Comparison of ENCODE assay signal across 24 cellular contexts in the genomic region with DNA sequence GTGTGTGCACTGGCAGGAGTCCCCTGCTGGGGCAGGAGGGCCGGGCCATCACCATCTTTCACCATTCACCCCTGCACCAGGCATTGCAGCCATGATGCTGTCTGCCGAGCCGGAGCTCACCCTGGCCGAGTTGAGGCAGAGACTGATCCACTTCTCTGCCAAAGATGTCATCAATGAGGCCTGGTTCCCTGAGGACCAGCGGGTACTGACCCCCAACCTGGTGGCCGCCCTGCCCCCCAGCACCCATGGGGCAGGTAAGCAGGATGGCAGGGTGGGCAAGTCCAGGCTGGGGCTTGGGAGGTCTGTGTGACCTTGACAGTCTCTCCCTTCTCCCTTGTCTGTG. TPM values are rescaled to one million over a fixed set of nuclear protein-coding genes. Genes with fewer than 3 reads are reported as not detected.
DNase-seq lines count a peak whose midpoint lies in the region; ATAC-seq, FAIRE-seq and TF ChIP-seq lines count a peak whose summit lies in the region.
"Had no signal": no experiment of that assay in that cellular context is flagged by ENCODE, and none has a peak within 500 bp of the region (broad histone marks: within the 10 kb centered on the region; RNA-seq: fewer than 3 reads in every experiment).

No MANE protein-coding gene starts in this region.

- no peak overlapping the region for H2AFZ ChIP-seq in K562 (ENCODE audit: low read depth, low read length)
- no peak overlapping the region for H2AFZ ChIP-seq in neural progenitor cell (replicated peaks)

- POLR2A ChIA-PET in K562 (lab: Yijun Ruan, JAX) = interaction anchor here (0.6 to 1.6 kb wide), 6 partner anchors 9 to 1719 kb away, joined by 3 to 5 read pairs (median 4); no protein-coding TSS in a partner anchor

- no peaks in the 10 kb centered on the region for H3K9me1 ChIP-seq in K562 (ENCODE audit: control insufficient read depth, insufficient read depth, low read length)

- no peak for FAIRE-seq in K562 (lab: Jason Lieb, UNC)
- FAIRE-seq: H54, HTR-8/SVneo had no signal

- H4K20me1 ChIP-seq in K562 (replicated peaks; ENCODE audit: control insufficient read depth, insufficient read depth, low read length) = no peaks in the 10 kb centered on the region
- no peaks in the 10 kb centered on the region for H4K20me1 ChIP-seq in neural progenitor cell (ENCODE audit: low read depth)

- no peak overlapping the region for H3K4me3 Mint-ChIP-seq in neural progenitor cell
- H3K4me3 Mint-ChIP-seq: CD14-positive monocyte had no signal

- no peaks in the 10 kb centered on the region for H3K36me3 Mint-ChIP-seq in neural progenitor cell
- H3K36me3 Mint-ChIP-seq: CD14-positive monocyte had no signal

- TF ChIP-seq POLR2A in K562 (conservative IDR thresholded peaks at IDR 0.05) = no peak

- CTCF ChIA-PET in K562 (lab: Yijun Ruan, JAX; ENCODE audit: low intra/inter-chr PET ratio) = no interaction called here

- no peaks in the 10 kb centered on the region for H3K9me3 Mint-ChIP-seq in neural progenitor cell

- H3F3A ChIP-seq in neural progenitor cell (ENCODE audit: low read depth) = no peaks in the 10 kb centered on the region

- no peak for ATAC-seq in K562
- ATAC-seq in HG02759 (IDR thresholded peaks at IDR 0.05; ENCODE audit: unreplicated experiment) = no peak

- H3K4me1 Mint-ChIP-seq in neural progenitor cell = peaks cover 15% of the 10 kb centered on the region

- H3K4me3 ChIP-seq in K562 (no peak overlapping the region), neural progenitor cell (no peak overlapping the region)
- H3K4me3 ChIP-seq: MG63 had no signal

- in situ Hi-C loops in K562 (cut with MboI) = no loop called here

- no peaks in the 10 kb centered on the region for H3K9me3 ChIP-seq in K562 (replicated peaks; ENCODE audit: control insufficient read depth, insufficient read depth, low read depth, low read length)
- H3K9me3 ChIP-seq in neural progenitor cell (ENCODE audit: low read depth) = no peaks in the 10 kb centered on the region
- H3K9me3 ChIP-seq: BE2C, MG63 had no signal

- no peak for TF ChIP-seq EP300 in K562 (IDR thresholded peaks at IDR 0.05; ENCODE audit: low read length)

- peak; percentile 28 for DNase-seq in activated CD4-positive, CD25-positive, alpha-beta regulatory T cell treated with anti-CD3 and anti-CD28 coated beads, Interleukin-2, amount 50 U/mL, for 72 hours
- no peak for DNase-seq in activated CD4-positive, CD25-positive, alpha-beta regulatory T cell (lab: John Stamatoyannopoulos, UW)
- DNase-seq in K562 (ENCODE audit: extremely low read depth in 1 of 4, low spot score in 3 of 4) = no peak
- DNase-seq in neural progenitor cell (ENCODE audit: low spot score) = no peak
- DNase-seq in DMS 273 treated with DMSO at 0.1 percent for 48 hours (lab: John Stamatoyannopoulos, UW) = no peak
- DNase-seq in DMS153 treated with DMSO at 0.1 percent for 48 hours (lab: John Stamatoyannopoulos, UW; ENCODE audit: unreplicated experiment) = no peak
- DNase-seq: 8988T, ACHN, BE2C, Calu3, DMS53, KBM-7, MG63, NCI-H2029 treated with DMSO at 0.1 percent for 48 hours, NCI-H446 treated with DMSO at 0.1 percent for 48 hours, NCI-H526, SHP77 treated with DMSO at 0.1 percent for 48 hours had no signal

- BruUV-seq in K562 (replicated peaks; lab: Mats Ljungman, UMichigan) = no TSS peak

- H3K4me2 ChIP-seq in K562 (ENCODE audit: insufficient read depth, low read length) = no peak overlapping the region
- no peak overlapping the region for H3K4me2 ChIP-seq in neural progenitor cell

- H3K27ac Mint-ChIP-seq in neural progenitor cell = peak overlapping the region; percentile 90

- H3K4me1 ChIP-seq in K562 (replicated peaks in 1 of 2; ENCODE audit: control insufficient read depth in 2 of 2, insufficient read depth in 2 of 2, low read length in 2 of 2) (peaks cover 0 to 3% of the 10 kb centered on the region in 2 experiments; a peak in 1 of 5 replicates), neural progenitor cell (no peaks in the 10 kb centered on the region)
- H3K4me1 ChIP-seq: BE2C had no signal

- TF ChIP-seq CTCF in K562 (IDR thresholded peaks at IDR 0.05 in 2 of 3, conservative IDR thresholded peaks at IDR 0.05 in 1 of 3; ENCODE audit: insufficient read depth in 2 of 3, low read depth in 1 of 3, low read length in 3 of 3) = no peak
- TF ChIP-seq CTCF in neural progenitor cell (IDR thresholded peaks at IDR 0.05) = no peak

- H3K27ac ChIP-seq in K562 (ENCODE audit: extremely low read depth, low read depth, low read length) (no peak overlapping the region), neural progenitor cell (no peak overlapping the region)

- TF ChIP-seq RAD21 in K562 (CRISPR knock-in tag; conservative IDR thresholded peaks at IDR 0.05 in 1 of 2, IDR thresholded peaks at IDR 0.05 in 1 of 2) = no peak

- no peaks in the 10 kb centered on the region for H3K27me3 ChIP-seq in K562 (ENCODE audit: control insufficient read depth in 2 of 2, insufficient read depth in 2 of 2, low read length in 2 of 2)
- no peaks in the 10 kb centered on the region for H3K27me3 ChIP-seq in neural progenitor cell
- H3K27me3 ChIP-seq: BE2C, MG63 had no signal

- no peak overlapping the region for H3K9ac ChIP-seq in K562 (ENCODE audit: insufficient read depth in 1 of 2, low read depth in 2 of 2, low read length in 2 of 2)
- no peak overlapping the region for H3K9ac ChIP-seq in neural progenitor cell

- intact Hi-C loops in K562 (cut with micrococcal nuclease) = no loop called here

- H3K36me3 ChIP-seq in K562 (ENCODE audit: control insufficient read depth, insufficient read depth, low read length) (peaks cover 93% of the 10 kb centered on the region; the same call in 2 of the 3 replicates), neural progenitor cell (no peaks in the 10 kb centered on the region)
- H3K36me3 ChIP-seq: BE2C, MG63 had no signal

- H3K79me2 ChIP-seq in K562 (ENCODE audit: control insufficient read depth, insufficient read depth, low read length) (no peaks in the 10 kb centered on the region; the same call in 2 of the 3 replicates), neural progenitor cell (ENCODE audit: low read depth) (no peaks in the 10 kb centered on the region)

- WGBS in K562 (ENCODE audit: insufficient coverage, low coverage, missing lambda C conversion rate) = 88% methylated on average over 5 of the region's 6 CpGs

- peaks cover 5% of the 10 kb centered on the region for H3K27me3 Mint-ChIP-seq in neural progenitor cell (ENCODE audit: insufficient read depth, low read depth)

TF ChIP-seq in K562, 482 proteins besides CTCF, POLR2A, EP300 and RAD21 (continues in another document):
- TF ChIP-seq RBFOX2 (IDR thresholded peaks at IDR 0.05; ENCODE audit: low read depth, low read length) = 0 out of 2 replicates have a peak, but pooled peaks have one; percentile 20
- no peak for TF ChIP-seq ZNF212 (CRISPR knock-in tag; IDR thresholded peaks at IDR 0.05)

RNA-seq across cellular contexts. Expression of gene PCSK9, which starts 18.6 kb away (rescaled TPM):
- total RNA-seq in K562 (2011; cell fraction: chromatin; rRNA removed; ENCODE audit: low replicate concordance) = 22.6 and 51.1 TPM in 2 replicates
- 61.6 and 67.9 TPM in 2 replicates for total RNA-seq in K562 (2011; cell fraction: nucleolus; rRNA removed)
- total RNA-seq in K562 (2011; cell fraction: nucleoplasm; rRNA removed) = 42.1 and 42.2 TPM in 2 replicates
- 46.0 and 70.3 TPM in 2 replicates for total RNA-seq in K562 (2014; rRNA removed)
- 6.6 and 10.2 TPM in 2 replicates for total RNA-seq in K562 (2014; rRNA removed; fragmentation: Illumina TruSeq; extraction: Trizol)
- total RNA-seq in K562 (2015; rRNA removed; fragmentation: Illumina TruSeq; extraction: Trizol) = 24.7 and 26.1 TPM in 2 replicates
- total RNA-seq in K562 (2021) = 58.6 and 66.9 TPM in 2 replicates
- polyA plus RNA-seq in K562 (2011; rRNA removed) = 11.2 and 55.2 TPM in 2 replicates
- polyA plus RNA-seq in K562 (2011; cell fraction: cytosol; rRNA removed) = 21.6 and 35.4 TPM in 2 replicates
- 69.1 and 116 TPM in 2 replicates for polyA plus RNA-seq in K562 (2011; cell fraction: nucleus; rRNA removed)
- 80.4 and 94.8 TPM in 2 replicates for polyA plus RNA-seq in K562 (2012)
- polyA plus RNA-seq in K562 (2014; fragmentation: Illumina TruSeq; extraction: Trizol) = 25.7 and 32.4 TPM in 2 replicates
- 1 to 10 TPM; 3.2 to 4.3 TPM for polyA plus RNA-seq in K562 (2014; fragmentation: Nextera tagmentation; extraction: Ambion mirVana)
- polyA plus RNA-seq in K562 (2014; rRNA removed) = 37.9 and 43.9 TPM in 2 replicates
- polyA minus RNA-seq in K562 (2011; rRNA and poly(A)+ RNA removed) = 7.4 and 16.4 TPM in 2 replicates
- polyA minus RNA-seq in K562 (2011; cell fraction: cytosol; rRNA and poly(A)+ RNA removed) = 12.9 and 44.1 TPM in 2 replicates
- 17.9 and 38.1 TPM in 2 replicates for polyA minus RNA-seq in K562 (2011; cell fraction: nucleus; rRNA and poly(A)+ RNA removed)
- 4.5 and 13.7 TPM in 2 replicates for total RNA-seq in neural progenitor cell (ENCODE audit: low replicate concordance)
- total RNA-seq: G401 had no signal
- polyA plus RNA-seq: CD14-positive monocyte had no signal

RNA-seq across cellular contexts. Expression of gene BSND, which starts 59.2 kb away (rescaled TPM):
- not detected in 2 replicates for total RNA-seq in K562 (2011; cell fraction: chromatin; rRNA removed; ENCODE audit: low replicate concordance)
- not detected in 2 replicates for total RNA-seq in K562 (2011; cell fraction: nucleolus; rRNA removed)
- not detected in 2 replicates for total RNA-seq in K562 (2011; cell fraction: nucleoplasm; rRNA removed)
- total RNA-seq in K562 (2014; rRNA removed) (not detected in 2 replicates), K562 (2014; rRNA removed; fragmentation: Illumina TruSeq; extraction: Trizol) (not detected in 2 replicates), K562 (2015; rRNA removed; fragmentation: Illumina TruSeq; extraction: Trizol) (not detected in 2 replicates), K562 (2021) (not detected in 2 replicates), neural progenitor cell (ENCODE audit: low replicate concordance) (not detected in 2 replicates)
- polyA plus RNA-seq in K562 (2011; rRNA removed) (not detected in 2 replicates), K562 (2014; fragmentation: Illumina TruSeq; extraction: Trizol) (not detected in 2 replicates), K562 (2014; fragmentation: Nextera tagmentation; extraction: Ambion mirVana) (not detected), K562 (2014; rRNA removed) (not detected in 2 replicates)
- polyA plus RNA-seq in K562 (2011; cell fraction: cytosol; rRNA removed) = 0.01 TPM in 1 of 2 replicates, not detected in the other
- not detected in 2 replicates for polyA plus RNA-seq in K562 (2011; cell fraction: nucleus; rRNA removed)
- polyA plus RNA-seq in K562 (2012) = 0.01 TPM in 1 of 2 replicates, not detected in the other
- not detected in 2 replicates for polyA minus RNA-seq in K562 (2011; rRNA and poly(A)+ RNA removed)
- polyA minus RNA-seq in K562 (2011; cell fraction: cytosol; rRNA and poly(A)+ RNA removed) = not detected in 2 replicates
- polyA minus RNA-seq in K562 (2011; cell fraction: nucleus; rRNA and poly(A)+ RNA removed) = not detected in 2 replicates
- total RNA-seq: Calu3, Daoy, G401, LHCN-M2 had no signal
- polyA plus RNA-seq: CD14-positive monocyte had no signal
